1 cellular context compared by ENCODE assay signal in the genomic region with DNA sequence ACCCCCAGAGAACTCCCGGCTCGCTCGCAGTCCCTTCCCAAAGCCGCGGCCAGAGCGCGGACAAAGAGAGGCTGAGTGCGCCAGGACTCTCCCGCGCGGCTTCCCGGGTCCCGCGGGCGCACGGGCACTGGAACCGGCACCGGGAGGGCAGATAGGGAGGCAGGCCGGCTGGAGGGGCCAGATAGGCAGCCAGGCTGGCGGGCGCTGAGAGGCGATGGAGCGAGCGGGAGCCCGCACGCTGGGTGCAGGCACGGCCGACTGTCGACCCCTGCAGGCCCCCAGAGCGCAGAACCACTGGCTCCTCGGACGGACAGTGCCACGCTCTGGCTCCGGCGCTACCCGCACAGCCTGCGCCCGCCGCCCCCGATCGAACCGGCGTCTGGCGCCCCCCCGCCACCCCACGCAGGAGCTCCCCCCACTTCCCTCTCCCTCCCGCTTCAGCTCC.
A peak's percentile ranks its signal among the peaks of the same experiment; 100 is the strongest.
TF ChIP-seq lines count a peak whose summit lies in the region.

No MANE protein-coding gene starts in this region.

TF ChIP-seq in K562, 482 proteins besides CTCF, POLR2A, EP300 and RAD21 (continued from another document and continues in another):
- TF ChIP-seq, protein P1, sequence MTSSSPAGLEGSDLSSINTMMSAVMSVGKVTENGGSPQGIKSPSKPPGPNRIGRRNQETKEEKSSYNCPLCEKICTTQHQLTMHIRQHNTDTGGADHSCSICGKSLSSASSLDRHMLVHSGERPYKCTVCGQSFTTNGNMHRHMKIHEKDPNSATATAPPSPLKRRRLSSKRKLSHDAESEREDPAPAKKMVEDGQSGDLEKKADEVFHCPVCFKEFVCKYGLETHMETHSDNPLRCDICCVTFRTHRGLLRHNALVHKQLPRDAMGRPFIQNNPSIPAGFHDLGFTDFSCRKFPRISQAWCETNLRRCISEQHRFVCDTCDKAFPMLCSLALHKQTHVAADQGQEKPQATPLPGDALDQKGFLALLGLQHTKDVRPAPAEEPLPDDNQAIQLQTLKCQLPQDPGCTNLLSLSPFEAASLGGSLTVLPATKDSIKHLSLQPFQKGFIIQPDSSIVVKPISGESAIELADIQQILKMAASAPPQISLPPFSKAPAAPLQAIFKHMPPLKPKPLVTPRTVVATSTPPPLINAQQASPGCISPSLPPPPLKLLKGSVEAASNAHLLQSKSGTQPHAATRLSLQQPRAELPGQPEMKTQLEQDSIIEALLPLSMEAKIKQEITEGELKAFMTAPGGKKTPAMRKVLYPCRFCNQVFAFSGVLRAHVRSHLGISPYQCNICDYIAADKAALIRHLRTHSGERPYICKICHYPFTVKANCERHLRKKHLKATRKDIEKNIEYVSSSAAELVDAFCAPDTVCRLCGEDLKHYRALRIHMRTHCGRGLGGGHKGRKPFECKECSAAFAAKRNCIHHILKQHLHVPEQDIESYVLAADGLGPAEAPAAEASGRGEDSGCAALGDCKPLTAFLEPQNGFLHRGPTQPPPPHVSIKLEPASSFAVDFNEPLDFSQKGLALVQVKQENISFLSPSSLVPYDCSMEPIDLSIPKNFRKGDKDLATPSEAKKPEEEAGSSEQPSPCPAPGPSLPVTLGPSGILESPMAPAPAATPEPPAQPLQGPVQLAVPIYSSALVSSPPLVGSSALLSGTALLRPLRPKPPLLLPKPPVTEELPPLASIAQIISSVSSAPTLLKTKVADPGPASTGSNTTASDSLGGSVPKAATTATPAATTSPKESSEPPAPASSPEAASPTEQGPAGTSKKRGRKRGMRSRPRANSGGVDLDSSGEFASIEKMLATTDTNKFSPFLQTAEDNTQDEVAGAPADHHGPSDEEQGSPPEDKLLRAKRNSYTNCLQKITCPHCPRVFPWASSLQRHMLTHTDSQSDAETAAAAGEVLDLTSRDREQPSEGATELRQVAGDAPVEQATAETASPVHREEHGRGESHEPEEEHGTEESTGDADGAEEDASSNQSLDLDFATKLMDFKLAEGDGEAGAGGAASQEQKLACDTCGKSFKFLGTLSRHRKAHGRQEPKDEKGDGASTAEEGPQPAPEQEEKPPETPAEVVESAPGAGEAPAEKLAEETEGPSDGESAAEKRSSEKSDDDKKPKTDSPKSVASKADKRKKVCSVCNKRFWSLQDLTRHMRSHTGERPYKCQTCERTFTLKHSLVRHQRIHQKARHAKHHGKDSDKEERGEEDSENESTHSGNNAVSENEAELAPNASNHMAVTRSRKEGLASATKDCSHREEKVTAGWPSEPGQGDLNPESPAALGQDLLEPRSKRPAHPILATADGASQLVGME (CRISPR knock-in tag; IDR thresholded peaks at IDR 0.05) = 0 out of 2 replicates have a peak, but pooled peaks have one; percentile 72
- TF ChIP-seq SMARCA5 (IDR thresholded peaks at IDR 0.05) = no peak
- no peak for TF ChIP-seq ZNF232 (CRISPR knock-in tag; IDR thresholded peaks at IDR 0.05)
- no peak for TF ChIP-seq GABPA (tag; conservative IDR thresholded peaks at IDR 0.05; ENCODE audit: low read depth)
- TF ChIP-seq KDM4B (IDR thresholded peaks at IDR 0.05; ENCODE audit: borderline replicate concordance in 2 of 2, low read depth in 1 of 2) = no peak
- TF ChIP-seq ARID1B (IDR thresholded peaks at IDR 0.05) = no peak
- TF ChIP-seq ZNF212 (CRISPR knock-in tag; IDR thresholded peaks at IDR 0.05) = no peak
- TF ChIP-seq ZC3H4 (CRISPR knock-in tag; IDR thresholded peaks at IDR 0.05; ENCODE audit: borderline replicate concordance) = no peak; the same call in 1 of the 2 replicates
- TF ChIP-seq FOXJ2 (tag; IDR thresholded peaks at IDR 0.05) = no peak
- no peak for TF ChIP-seq TRIM24 (IDR thresholded peaks at IDR 0.05)
- no peak for TF ChIP-seq ARHGAP35 (IDR thresholded peaks at IDR 0.05; ENCODE audit: partially characterized antibody)
- TF ChIP-seq, protein P2, sequence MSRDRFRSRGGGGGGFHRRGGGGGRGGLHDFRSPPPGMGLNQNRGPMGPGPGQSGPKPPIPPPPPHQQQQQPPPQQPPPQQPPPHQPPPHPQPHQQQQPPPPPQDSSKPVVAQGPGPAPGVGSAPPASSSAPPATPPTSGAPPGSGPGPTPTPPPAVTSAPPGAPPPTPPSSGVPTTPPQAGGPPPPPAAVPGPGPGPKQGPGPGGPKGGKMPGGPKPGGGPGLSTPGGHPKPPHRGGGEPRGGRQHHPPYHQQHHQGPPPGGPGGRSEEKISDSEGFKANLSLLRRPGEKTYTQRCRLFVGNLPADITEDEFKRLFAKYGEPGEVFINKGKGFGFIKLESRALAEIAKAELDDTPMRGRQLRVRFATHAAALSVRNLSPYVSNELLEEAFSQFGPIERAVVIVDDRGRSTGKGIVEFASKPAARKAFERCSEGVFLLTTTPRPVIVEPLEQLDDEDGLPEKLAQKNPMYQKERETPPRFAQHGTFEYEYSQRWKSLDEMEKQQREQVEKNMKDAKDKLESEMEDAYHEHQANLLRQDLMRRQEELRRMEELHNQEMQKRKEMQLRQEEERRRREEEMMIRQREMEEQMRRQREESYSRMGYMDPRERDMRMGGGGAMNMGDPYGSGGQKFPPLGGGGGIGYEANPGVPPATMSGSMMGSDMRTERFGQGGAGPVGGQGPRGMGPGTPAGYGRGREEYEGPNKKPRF (IDR thresholded peaks at IDR 0.05; ENCODE audit: low read depth, low read length) = no peak
- TF ChIP-seq SETDB1 (IDR thresholded peaks at IDR 0.05; ENCODE audit: low read length) = no peak
- TF ChIP-seq RBM25 (IDR thresholded peaks at IDR 0.05; ENCODE audit: low read depth, low read length, severe bottlenecking) = no peak
- no peak for TF ChIP-seq BDP1 (IDR thresholded peaks at IDR 0.05; ENCODE audit: insufficient read depth, insufficient read length)
- TF ChIP-seq, protein P3, sequence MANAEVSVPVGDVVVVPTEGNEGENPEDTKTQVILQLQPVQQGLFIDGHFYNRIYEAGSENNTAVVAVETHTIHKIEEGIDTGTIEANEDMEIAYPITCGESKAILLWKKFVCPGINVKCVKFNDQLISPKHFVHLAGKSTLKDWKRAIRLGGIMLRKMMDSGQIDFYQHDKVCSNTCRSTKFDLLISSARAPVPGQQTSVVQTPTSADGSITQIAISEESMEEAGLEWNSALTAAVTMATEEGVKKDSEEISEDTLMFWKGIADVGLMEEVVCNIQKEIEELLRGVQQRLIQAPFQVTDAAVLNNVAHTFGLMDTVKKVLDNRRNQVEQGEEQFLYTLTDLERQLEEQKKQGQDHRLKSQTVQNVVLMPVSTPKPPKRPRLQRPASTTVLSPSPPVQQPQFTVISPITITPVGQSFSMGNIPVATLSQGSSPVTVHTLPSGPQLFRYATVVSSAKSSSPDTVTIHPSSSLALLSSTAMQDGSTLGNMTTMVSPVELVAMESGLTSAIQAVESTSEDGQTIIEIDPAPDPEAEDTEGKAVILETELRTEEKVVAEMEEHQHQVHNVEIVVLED (CRISPR knock-in tag; IDR thresholded peaks at IDR 0.05) = no peak
- TF ChIP-seq, protein P4, sequence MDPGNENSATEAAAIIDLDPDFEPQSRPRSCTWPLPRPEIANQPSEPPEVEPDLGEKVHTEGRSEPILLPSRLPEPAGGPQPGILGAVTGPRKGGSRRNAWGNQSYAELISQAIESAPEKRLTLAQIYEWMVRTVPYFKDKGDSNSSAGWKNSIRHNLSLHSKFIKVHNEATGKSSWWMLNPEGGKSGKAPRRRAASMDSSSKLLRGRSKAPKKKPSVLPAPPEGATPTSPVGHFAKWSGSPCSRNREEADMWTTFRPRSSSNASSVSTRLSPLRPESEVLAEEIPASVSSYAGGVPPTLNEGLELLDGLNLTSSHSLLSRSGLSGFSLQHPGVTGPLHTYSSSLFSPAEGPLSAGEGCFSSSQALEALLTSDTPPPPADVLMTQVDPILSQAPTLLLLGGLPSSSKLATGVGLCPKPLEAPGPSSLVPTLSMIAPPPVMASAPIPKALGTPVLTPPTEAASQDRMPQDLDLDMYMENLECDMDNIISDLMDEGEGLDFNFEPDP (CRISPR knock-in tag; IDR thresholded peaks at IDR 0.05) = no peak
- TF ChIP-seq NFYB (IDR thresholded peaks at IDR 0.05; ENCODE audit: extremely low read depth, insufficient read length) = no peak
- TF ChIP-seq DPF2 (IDR thresholded peaks at IDR 0.05) = no peak
- TF ChIP-seq, protein P5, sequence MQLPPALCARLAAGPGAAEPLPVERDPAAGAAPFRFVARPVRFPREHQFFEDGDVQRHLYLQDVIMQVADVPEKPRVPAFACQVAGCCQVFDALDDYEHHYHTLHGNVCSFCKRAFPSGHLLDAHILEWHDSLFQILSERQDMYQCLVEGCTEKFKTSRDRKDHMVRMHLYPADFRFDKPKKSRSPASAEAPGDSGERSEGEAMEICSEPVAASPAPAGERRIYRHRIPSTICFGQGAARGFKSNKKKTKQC (CRISPR knock-in tag; IDR thresholded peaks at IDR 0.05) = peak; percentile 53
- TF ChIP-seq, protein P6, sequence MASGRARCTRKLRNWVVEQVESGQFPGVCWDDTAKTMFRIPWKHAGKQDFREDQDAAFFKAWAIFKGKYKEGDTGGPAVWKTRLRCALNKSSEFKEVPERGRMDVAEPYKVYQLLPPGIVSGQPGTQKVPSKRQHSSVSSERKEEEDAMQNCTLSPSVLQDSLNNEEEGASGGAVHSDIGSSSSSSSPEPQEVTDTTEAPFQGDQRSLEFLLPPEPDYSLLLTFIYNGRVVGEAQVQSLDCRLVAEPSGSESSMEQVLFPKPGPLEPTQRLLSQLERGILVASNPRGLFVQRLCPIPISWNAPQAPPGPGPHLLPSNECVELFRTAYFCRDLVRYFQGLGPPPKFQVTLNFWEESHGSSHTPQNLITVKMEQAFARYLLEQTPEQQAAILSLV (tag; IDR thresholded peaks at IDR 0.05) = no peak
- TF ChIP-seq HSF4 (CRISPR knock-in tag; IDR thresholded peaks at IDR 0.05; ENCODE audit: borderline replicate concordance) = no peak
- TF ChIP-seq, protein P7, sequence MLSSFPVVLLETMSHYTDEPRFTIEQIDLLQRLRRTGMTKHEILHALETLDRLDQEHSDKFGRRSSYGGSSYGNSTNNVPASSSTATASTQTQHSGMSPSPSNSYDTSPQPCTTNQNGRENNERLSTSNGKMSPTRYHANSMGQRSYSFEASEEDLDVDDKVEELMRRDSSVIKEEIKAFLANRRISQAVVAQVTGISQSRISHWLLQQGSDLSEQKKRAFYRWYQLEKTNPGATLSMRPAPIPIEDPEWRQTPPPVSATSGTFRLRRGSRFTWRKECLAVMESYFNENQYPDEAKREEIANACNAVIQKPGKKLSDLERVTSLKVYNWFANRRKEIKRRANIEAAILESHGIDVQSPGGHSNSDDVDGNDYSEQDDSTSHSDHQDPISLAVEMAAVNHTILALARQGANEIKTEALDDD (IDR thresholded peaks at IDR 0.05) = no peak
- no peak for TF ChIP-seq RUNX1 (IDR thresholded peaks at IDR 0.05; ENCODE audit: low read depth)
- TF ChIP-seq ELF2 (CRISPR knock-in tag; IDR thresholded peaks at IDR 0.05) = no peak
- TF ChIP-seq SRSF9 (IDR thresholded peaks at IDR 0.05; ENCODE audit: borderline replicate concordance, low read depth, low read length) = no peak
- TF ChIP-seq, protein P8, sequence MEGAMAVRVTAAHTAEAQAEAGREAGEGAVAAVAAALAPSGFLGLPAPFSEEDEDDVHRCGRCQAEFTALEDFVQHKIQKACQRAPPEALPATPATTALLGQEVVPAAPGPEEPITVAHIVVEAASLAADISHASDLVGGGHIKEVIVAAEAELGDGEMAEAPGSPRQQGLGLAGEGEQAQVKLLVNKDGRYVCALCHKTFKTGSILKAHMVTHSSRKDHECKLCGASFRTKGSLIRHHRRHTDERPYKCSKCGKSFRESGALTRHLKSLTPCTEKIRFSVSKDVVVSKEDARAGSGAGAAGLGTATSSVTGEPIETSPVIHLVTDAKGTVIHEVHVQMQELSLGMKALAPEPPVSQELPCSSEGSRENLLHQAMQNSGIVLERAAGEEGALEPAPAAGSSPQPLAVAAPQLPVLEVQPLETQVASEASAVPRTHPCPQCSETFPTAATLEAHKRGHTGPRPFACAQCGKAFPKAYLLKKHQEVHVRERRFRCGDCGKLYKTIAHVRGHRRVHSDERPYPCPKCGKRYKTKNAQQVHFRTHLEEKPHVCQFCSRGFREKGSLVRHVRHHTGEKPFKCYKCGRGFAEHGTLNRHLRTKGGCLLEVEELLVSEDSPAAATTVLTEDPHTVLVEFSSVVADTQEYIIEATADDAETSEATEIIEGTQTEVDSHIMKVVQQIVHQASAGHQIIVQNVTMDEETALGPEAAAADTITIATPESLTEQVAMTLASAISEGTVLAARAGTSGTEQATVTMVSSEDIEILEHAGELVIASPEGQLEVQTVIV (CRISPR knock-in tag; IDR thresholded peaks at IDR 0.05; ENCODE audit: borderline replicate concordance) = no peak
- TF ChIP-seq, protein P9, sequence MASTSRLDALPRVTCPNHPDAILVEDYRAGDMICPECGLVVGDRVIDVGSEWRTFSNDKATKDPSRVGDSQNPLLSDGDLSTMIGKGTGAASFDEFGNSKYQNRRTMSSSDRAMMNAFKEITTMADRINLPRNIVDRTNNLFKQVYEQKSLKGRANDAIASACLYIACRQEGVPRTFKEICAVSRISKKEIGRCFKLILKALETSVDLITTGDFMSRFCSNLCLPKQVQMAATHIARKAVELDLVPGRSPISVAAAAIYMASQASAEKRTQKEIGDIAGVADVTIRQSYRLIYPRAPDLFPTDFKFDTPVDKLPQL (IDR thresholded peaks at IDR 0.05; ENCODE audit: extremely low read depth, insufficient read length) = no peak
- TF ChIP-seq, protein P10, sequence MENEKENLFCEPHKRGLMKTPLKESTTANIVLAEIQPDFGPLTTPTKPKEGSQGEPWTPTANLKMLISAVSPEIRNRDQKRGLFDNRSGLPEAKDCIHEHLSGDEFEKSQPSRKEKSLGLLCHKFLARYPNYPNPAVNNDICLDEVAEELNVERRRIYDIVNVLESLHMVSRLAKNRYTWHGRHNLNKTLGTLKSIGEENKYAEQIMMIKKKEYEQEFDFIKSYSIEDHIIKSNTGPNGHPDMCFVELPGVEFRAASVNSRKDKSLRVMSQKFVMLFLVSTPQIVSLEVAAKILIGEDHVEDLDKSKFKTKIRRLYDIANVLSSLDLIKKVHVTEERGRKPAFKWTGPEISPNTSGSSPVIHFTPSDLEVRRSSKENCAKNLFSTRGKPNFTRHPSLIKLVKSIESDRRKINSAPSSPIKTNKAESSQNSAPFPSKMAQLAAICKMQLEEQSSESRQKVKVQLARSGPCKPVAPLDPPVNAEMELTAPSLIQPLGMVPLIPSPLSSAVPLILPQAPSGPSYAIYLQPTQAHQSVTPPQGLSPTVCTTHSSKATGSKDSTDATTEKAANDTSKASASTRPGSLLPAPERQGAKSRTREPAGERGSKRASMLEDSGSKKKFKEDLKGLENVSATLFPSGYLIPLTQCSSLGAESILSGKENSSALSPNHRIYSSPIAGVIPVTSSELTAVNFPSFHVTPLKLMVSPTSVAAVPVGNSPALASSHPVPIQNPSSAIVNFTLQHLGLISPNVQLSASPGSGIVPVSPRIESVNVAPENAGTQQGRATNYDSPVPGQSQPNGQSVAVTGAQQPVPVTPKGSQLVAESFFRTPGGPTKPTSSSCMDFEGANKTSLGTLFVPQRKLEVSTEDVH (IDR thresholded peaks at IDR 0.05; ENCODE audit: low read depth, partially characterized antibody) = no peak
- TF ChIP-seq ZNF165 (CRISPR knock-in tag; IDR thresholded peaks at IDR 0.05; ENCODE audit: borderline replicate concordance) = no peak
- TF ChIP-seq SMARCC2 (IDR thresholded peaks at IDR 0.05; ENCODE audit: low read depth) = no peak
- TF ChIP-seq ZNF133 (CRISPR knock-in tag; IDR thresholded peaks at IDR 0.05) = no peak
- TF ChIP-seq, protein P11, sequence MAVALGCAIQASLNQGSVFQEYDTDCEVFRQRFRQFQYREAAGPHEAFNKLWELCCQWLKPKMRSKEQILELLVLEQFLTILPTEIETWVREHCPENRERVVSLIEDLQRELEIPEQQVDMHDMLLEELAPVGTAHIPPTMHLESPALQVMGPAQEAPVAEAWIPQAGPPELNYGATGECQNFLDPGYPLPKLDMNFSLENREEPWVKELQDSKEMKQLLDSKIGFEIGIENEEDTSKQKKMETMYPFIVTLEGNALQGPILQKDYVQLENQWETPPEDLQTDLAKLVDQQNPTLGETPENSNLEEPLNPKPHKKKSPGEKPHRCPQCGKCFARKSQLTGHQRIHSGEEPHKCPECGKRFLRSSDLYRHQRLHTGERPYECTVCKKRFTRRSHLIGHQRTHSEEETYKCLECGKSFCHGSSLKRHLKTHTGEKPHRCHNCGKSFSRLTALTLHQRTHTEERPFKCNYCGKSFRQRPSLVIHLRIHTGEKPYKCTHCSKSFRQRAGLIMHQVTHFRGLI (CRISPR knock-in tag; IDR thresholded peaks at IDR 0.05) = no peak
- no peak for TF ChIP-seq TOE1 (IDR thresholded peaks at IDR 0.05; ENCODE audit: borderline replicate concordance)
- TF ChIP-seq TOE1 (CRISPR knock-in tag; IDR thresholded peaks at IDR 0.05; ENCODE audit: borderline replicate concordance, low read depth) = no peak
